34 cellular contexts compared by ENCODE assay signal in genomic region chr5:165956854-165957253, GRCh38.
"Had no signal": no experiment of that assay in that cellular context is flagged by ENCODE, and none has a peak within 500 bp of the region (broad histone marks: within the 10 kb centered on the region; RNA-seq: fewer than 3 reads in every experiment).

No MANE protein-coding gene starts in this region.

- H3K9me3 ChIP-seq: MG63 had no signal

- H3K4me3 ChIP-seq: MG63 had no signal

- DNase-seq: Karpas-422, Kasumi-1, MG63, MM.1S, MV-4-11, NCI-H1048, NCI-H1092, NCI-H1092 treated with DMSO at 0.1 percent for 48 hours, NCI-H1105, NCI-H1105 treated with DMSO at 0.1 percent for 48 hours, NCI-H1417, NCI-H1417 treated with DMSO at 0.1 percent for 48 hours, NCI-H1436, NCI-H1436 treated with DMSO at 0.1 percent for 48 hours, NCI-H146, NCI-H1694, NCI-H1694 treated with DMSO at 0.1 percent for 48 hours, NCI-H187, NCI-H187 treated with DMSO at 0.1 percent for 48 hours, NCI-H1930, NCI-H2029, NCI-H2029 treated with DMSO at 0.1 percent for 48 hours, NCI-H2081, NCI-H2081 treated with DMSO at 0.1 percent for 48 hours, NCI-H2107, NCI-H2171, NCI-H2171 treated with DMSO at 0.1 percent for 48 hours, NCI-H2227 treated with DMSO at 0.1 percent for 48 hours, NCI-H226, NCI-H345, NCI-H446, NCI-H446 treated with DMSO at 0.1 percent for 48 hours, NCI-H510A, NCI-H510A treated with DMSO at 0.1 percent for 48 hours had no signal

- H3K36me3 ChIP-seq: MG63 had no signal

- H3K27me3 ChIP-seq: MG63 had no signal
